In genomic region chr2:19988600-19988999, GRCh38 we compare ENCODE assay signal across 11 cellular contexts. TPM values are rescaled to one million over a fixed set of nuclear protein-coding genes. Genes with fewer than 3 reads are reported as not detected.
A peak's percentile ranks its signal among the peaks of the same experiment; 100 is the strongest.
DNase-seq lines count a peak whose midpoint lies in the region; ATAC-seq and TF ChIP-seq lines count a peak whose summit lies in the region.
"Had no signal": no experiment of that assay in that cellular context is flagged by ENCODE, and none has a peak within 500 bp of the region (broad histone marks: within the 10 kb centered on the region; RNA-seq: fewer than 3 reads in every experiment).

No MANE protein-coding gene starts in this region.

- H3K27me3 Mint-ChIP-seq in activated naive CD4-positive, alpha-beta T cell treated with anti-CD3 and anti-CD28 coated beads, Interleukin-2, amount 50 U/mL, for 24 hours, result peaks cover 6% of the 10 kb centered on the region
- peaks cover 18% of the 10 kb centered on the region for H3K27me3 Mint-ChIP-seq in activated CD4-positive, alpha-beta memory T cell treated with anti-CD3 and anti-CD28 coated beads, Interleukin-2, amount 10 ng/mL, durations not matched to agents 7 days and 5 days
- peaks cover 12 to 13% of the 10 kb centered on the region in 2 donors for H3K27me3 Mint-ChIP-seq in stimulated activated naive B cell treated with anti-CD40 and anti-IgM and Interleukin-4, amounts not matched to agents 10 μg/mL and 1 μg/mL and 100 μg/mL, for 72 hours

- peaks cover 28% of the 10 kb centered on the region for H3K4me1 Mint-ChIP-seq in activated naive CD4-positive, alpha-beta T cell treated with anti-CD3 and anti-CD28 coated beads, Interleukin-2, amount 50 U/mL, for 24 hours
- peaks cover 31% of the 10 kb centered on the region for H3K4me1 Mint-ChIP-seq in activated CD4-positive, alpha-beta memory T cell treated with anti-CD3 and anti-CD28 coated beads, Interleukin-2, amount 10 ng/mL, durations not matched to agents 7 days and 5 days
- peaks cover 18 to 21% of the 10 kb centered on the region in 2 donors for H3K4me1 Mint-ChIP-seq in stimulated activated naive B cell treated with anti-CD40 and anti-IgM and Interleukin-4, amounts not matched to agents 10 μg/mL and 1 μg/mL and 100 μg/mL, for 72 hours

- H3K9me3 Mint-ChIP-seq in activated naive CD4-positive, alpha-beta T cell treated with anti-CD3 and anti-CD28 coated beads, Interleukin-2, amount 50 U/mL, for 24 hours, result no peaks in the 10 kb centered on the region
- no peaks in the 10 kb centered on the region for H3K9me3 Mint-ChIP-seq in activated naive CD4-positive, alpha-beta T cell treated with anti-CD3 and anti-CD28 coated beads, Interleukin-2, amount 50 U/mL, for 72 hours
- H3K9me3 Mint-ChIP-seq in activated CD4-positive, alpha-beta memory T cell treated with anti-CD3 and anti-CD28 coated beads, Interleukin-2, amount 10 ng/mL, durations not matched to agents 7 days and 5 days, result no peaks in the 10 kb centered on the region
- H3K9me3 Mint-ChIP-seq in stimulated activated naive B cell treated with anti-CD40 and anti-IgM and Interleukin-4, amounts not matched to agents 10 μg/mL and 1 μg/mL and 100 μg/mL, for 72 hours, result no peaks in the 10 kb centered on the region

- H3K4me3 ChIP-seq in foreskin fibroblast (ENCODE audit: low read depth in 1 of 2, low read length in 2 of 2), result peak overlapping the region; percentile 76 to 93
- H3K4me3 ChIP-seq: BLaER1 treated with 17β-estradiol and CSF1 and Interleukin-3, amounts not matched to agents 10 nM and 100 nM had no signal

- CTCF ChIA-PET in activated CD4-positive, alpha-beta memory T cell treated with anti-CD3 and anti-CD28 coated beads, Interleukin-2, amount 10 ng/mL, durations not matched to agents 7 days and 5 days (lab: Charles Lee), result interaction anchor here (1.0 kb wide), 1 partner anchor 27 kb away, joined by 3 read pairs; no protein-coding TSS in a partner anchor

- POLR2A ChIA-PET in activated CD4-positive, alpha-beta memory T cell treated with anti-CD3 and anti-CD28 coated beads, Interleukin-2, amount 10 ng/mL, durations not matched to agents 7 days and 5 days (lab: Charles Lee), result interaction anchor here (0.6 to 2.7 kb wide), 3 partner anchors 11 to 834 kb away, joined by 3 to 13 read pairs (median 3); partner anchors contain the start of genes LDAH and TTC32

- H3K27ac Mint-ChIP-seq in activated naive CD4-positive, alpha-beta T cell treated with anti-CD3 and anti-CD28 coated beads, Interleukin-2, amount 50 U/mL, for 24 hours, result no peak overlapping the region
- peak overlapping the region in 1 of 2 donors; percentile 88 for H3K27ac Mint-ChIP-seq in activated naive CD4-positive, alpha-beta T cell treated with anti-CD3 and anti-CD28 coated beads, Interleukin-2, amount 50 U/mL, for 72 hours
- H3K27ac Mint-ChIP-seq in activated CD4-positive, alpha-beta memory T cell treated with anti-CD3 and anti-CD28 coated beads, Interleukin-2, amount 10 ng/mL, durations not matched to agents 7 days and 5 days, result no peak overlapping the region
- no peak overlapping the region for H3K27ac Mint-ChIP-seq in stimulated activated naive B cell treated with anti-CD40 and anti-IgM and Interleukin-4, amounts not matched to agents 10 μg/mL and 1 μg/mL and 100 μg/mL, for 72 hours

- DNase-seq in activated naive CD4-positive, alpha-beta T cell treated with anti-CD3 and anti-CD28 coated beads, Interleukin-2, amount 50 U/mL, for 72 hours (ENCODE audit: low spot score in 2 of 2), result no peak
- DNase-seq in activated CD4-positive, alpha-beta memory T cell treated with anti-CD3 and anti-CD28 coated beads, Interleukin-2, amount 10 ng/mL, durations not matched to agents 7 days and 5 days, result no peak
- no peak for DNase-seq in foreskin fibroblast
- DNase-seq in stimulated activated naive B cell treated with anti-CD40 and anti-IgM and Interleukin-4, amounts not matched to agents 10 μg/mL and 1 μg/mL and 100 μg/mL, for 72 hours, result no peak
- no peak for DNase-seq in SIG-M5 (lab: John Stamatoyannopoulos, UW)
- DNase-seq in mucosa of gallbladder (ENCODE audit: low spot score), result no peak
- no peak for DNase-seq in NCI-H526 treated with DMSO at 0.1 percent for 48 hours (lab: John Stamatoyannopoulos, UW)
- DNase-seq: activated gamma-delta T cell treated with Interleukin-2 at 50 U/mL for 16 hours, SHP77 had no signal

- peaks cover 9% of the 10 kb centered on the region for H3K36me3 Mint-ChIP-seq in activated naive CD4-positive, alpha-beta T cell treated with anti-CD3 and anti-CD28 coated beads, Interleukin-2, amount 50 U/mL, for 24 hours
- peaks cover 11 to 17% of the 10 kb centered on the region in 2 donors for H3K36me3 Mint-ChIP-seq in activated naive CD4-positive, alpha-beta T cell treated with anti-CD3 and anti-CD28 coated beads, Interleukin-2, amount 50 U/mL, for 72 hours
- H3K36me3 Mint-ChIP-seq in activated CD4-positive, alpha-beta memory T cell treated with anti-CD3 and anti-CD28 coated beads, Interleukin-2, amount 10 ng/mL, durations not matched to agents 7 days and 5 days (ENCODE audit: low read depth), result peaks cover 3% of the 10 kb centered on the region
- peaks cover 12 to 21% of the 10 kb centered on the region in 2 donors for H3K36me3 Mint-ChIP-seq in stimulated activated naive B cell treated with anti-CD40 and anti-IgM and Interleukin-4, amounts not matched to agents 10 μg/mL and 1 μg/mL and 100 μg/mL, for 72 hours

- ATAC-seq in activated naive CD4-positive, alpha-beta T cell treated with anti-CD3 and anti-CD28 coated beads, Interleukin-2, amount 50 U/mL, for 72 hours, result no peak
- no peak for ATAC-seq in stimulated activated naive B cell treated with anti-CD40 and anti-IgM and Interleukin-4, amounts not matched to agents 10 μg/mL and 1 μg/mL and 100 μg/mL, for 72 hours (replicated peaks)

- TF ChIP-seq CTCF in foreskin fibroblast (IDR thresholded peaks at IDR 0.05; ENCODE audit: low read depth, low read length), result no peak

- peak overlapping the region; percentile 96 for H3K4me3 Mint-ChIP-seq in activated naive CD4-positive, alpha-beta T cell treated with anti-CD3 and anti-CD28 coated beads, Interleukin-2, amount 50 U/mL, for 24 hours
- H3K4me3 Mint-ChIP-seq in activated CD4-positive, alpha-beta memory T cell treated with anti-CD3 and anti-CD28 coated beads, Interleukin-2, amount 10 ng/mL, durations not matched to agents 7 days and 5 days, result peak overlapping the region; percentile 85
- H3K4me3 Mint-ChIP-seq in stimulated activated naive B cell treated with anti-CD40 and anti-IgM and Interleukin-4, amounts not matched to agents 10 μg/mL and 1 μg/mL and 100 μg/mL, for 72 hours, result peak overlapping the region; percentile 91 to 97

RNA-seq across cellular contexts. Expression of gene WDR35, which starts 1.3 kb away (rescaled TPM):
- 1 to 10 TPM; 3.4 to 8.9 TPM for total RNA-seq in activated naive CD4-positive, alpha-beta T cell treated with anti-CD3 and anti-CD28 coated beads, Interleukin-2, amount 50 U/mL, for 72 hours
- 1 to 10 TPM; 4.5 to 4.7 TPM for total RNA-seq in activated CD4-positive, alpha-beta memory T cell treated with anti-CD3 and anti-CD28 coated beads, Interleukin-2, amount 10 ng/mL, durations not matched to agents 7 days and 5 days
- 10.7 TPM for total RNA-seq in mucosa of gallbladder

RNA-seq across cellular contexts. Expression of gene MATN3, which starts 23.9 kb away (rescaled TPM):
- total RNA-seq in activated naive CD4-positive, alpha-beta T cell treated with anti-CD3 and anti-CD28 coated beads, Interleukin-2, amount 50 U/mL, for 72 hours, result not detected
- not detected for total RNA-seq in activated CD4-positive, alpha-beta memory T cell treated with anti-CD3 and anti-CD28 coated beads, Interleukin-2, amount 10 ng/mL, durations not matched to agents 7 days and 5 days
- total RNA-seq in mucosa of gallbladder, result 0.89 TPM
